ENCODE assay signal across 8 cellular contexts in the genomic region with DNA sequence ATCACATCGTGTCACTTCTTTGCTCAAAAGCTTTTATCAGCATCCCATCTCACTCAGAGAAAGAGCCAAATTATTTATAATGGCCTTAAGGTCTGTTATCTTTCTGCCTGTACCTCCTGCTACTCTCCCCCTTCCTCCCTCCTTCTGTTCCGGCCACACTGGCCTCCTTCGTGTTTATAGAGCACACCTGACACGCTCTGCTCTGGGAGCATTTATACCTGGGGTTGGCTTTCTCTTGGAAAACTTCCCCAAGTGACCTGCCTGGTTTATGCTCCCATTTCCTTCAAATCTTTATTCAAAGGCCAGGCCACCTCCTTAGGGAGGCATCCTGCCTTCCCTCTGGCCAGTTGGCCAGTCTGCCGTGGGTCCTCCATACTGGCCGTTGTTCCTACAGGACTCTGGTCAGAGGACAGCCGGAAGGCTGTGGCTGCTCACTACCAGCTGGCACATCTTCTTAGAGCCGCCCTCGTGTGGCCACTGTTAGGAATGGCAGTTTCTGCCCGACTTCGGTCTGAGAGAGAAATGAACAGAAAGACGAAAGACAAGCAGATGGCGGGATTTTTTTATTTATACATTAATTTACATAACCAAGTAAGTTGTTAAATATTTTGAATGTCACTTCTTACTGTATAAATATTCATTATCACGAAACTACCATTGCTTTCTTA.
DNase-seq lines count a peak whose midpoint lies in the region; ATAC-seq and TF ChIP-seq lines count a peak whose summit lies in the region.

No MANE protein-coding gene starts in this region.

- intact Hi-C loops in ovary (cut with DNase I) = no loop called here

- DNase-seq in DMS53 (lab: John Stamatoyannopoulos, UW) (peak; percentile 86), HS-27A (ENCODE audit: low read depth) (peak; percentile 7), SHP77 (lab: John Stamatoyannopoulos, UW) (peak; percentile 26 to 43), activated gamma-delta T cell (lab: John Stamatoyannopoulos, UW) (peak; percentile 2), globus pallidus (ENCODE audit: low spot score) (peak; percentile 40), ovary (peak; percentile 33 to 62 (median 57)), upper lobe of left lung (peak in 1 of 2 donors; percentile 70)

- H3K27me3 ChIP-seq in ovary (no peaks in the 10 kb centered on the region), upper lobe of left lung (no peaks in the 10 kb centered on the region)

- 25 to 31% (median 26%) methylated on average over 14 of the region's 14 CpGs for WGBS in ovary, 3 donors
- 20 to 27% methylated on average over 14 of the region's 14 CpGs for WGBS in upper lobe of left lung, 2 donors

- H3K9me3 ChIP-seq in ovary = no peaks in the 10 kb centered on the region
- H3K9me3 ChIP-seq in upper lobe of left lung = no peaks in the 10 kb centered on the region

- H3K4me1 ChIP-seq in ovary (ENCODE audit: insufficient read depth) (peaks cover 1% of the 10 kb centered on the region), upper lobe of left lung (no peaks in the 10 kb centered on the region)

- H3K27ac ChIP-seq in ovary (no peak overlapping the region), upper lobe of left lung (no peak overlapping the region)

- TF ChIP-seq CTCF in ovary (IDR thresholded peaks at IDR 0.05) = peak; percentile 22 to 46 (median 43)
- TF ChIP-seq CTCF in upper lobe of left lung (IDR thresholded peaks at IDR 0.05) = peak; percentile 56 to 83 (median 72)

- H3K4me3 ChIP-seq in ovary (no peak overlapping the region), upper lobe of left lung (no peak overlapping the region)

- ATAC-seq in GM21423 (IDR thresholded peaks at IDR 0.05; ENCODE audit: unreplicated experiment) = peak; percentile 96
- peak; percentile 78 to 83 for ATAC-seq in upper lobe of left lung (ENCODE audit: low FRiP score in 2 of 2)

- TF ChIP-seq EP300 in ovary (IDR thresholded peaks at IDR 0.05) (no peak), upper lobe of left lung (IDR thresholded peaks at IDR 0.05) (no peak)

- TF ChIP-seq POLR2A in ovary (IDR thresholded peaks at IDR 0.05) (no peak), upper lobe of left lung (IDR thresholded peaks at IDR 0.05) (no peak)

- H3K36me3 ChIP-seq in ovary = no peaks in the 10 kb centered on the region
- no peaks in the 10 kb centered on the region for H3K36me3 ChIP-seq in upper lobe of left lung
